In genomic region chr10:267705-268104, GRCh38 we compare ENCODE assay signal across 16 cellular contexts.
"Had no signal": no experiment of that assay in that cellular context is flagged by ENCODE, and none has a peak within 500 bp of the region (broad histone marks: within the 10 kb centered on the region; RNA-seq: fewer than 3 reads in every experiment).

No MANE protein-coding gene starts in this region.

- H3K36me3 ChIP-seq: MG63 had no signal

- DNase-seq: KBM-7, MG63, NCI-H1092, NCI-H1417 treated with DMSO at 0.1 percent for 48 hours, NCI-H1694 treated with DMSO at 0.1 percent for 48 hours, NCI-H2029, NCI-H2081 treated with DMSO at 0.1 percent for 48 hours, NCI-H2171, NCI-H446, NCI-H510A, NCI-H524 treated with DMSO at 0.1 percent for 48 hours, NCI-H774, RPMI8226, SW 1271, T-cell had no signal

- H3K9me3 ChIP-seq: MG63 had no signal

- FAIRE-seq: RCC 7860 had no signal

- H3K4me3 ChIP-seq: MG63 had no signal

- H3K27ac Mint-ChIP-seq: T-cell had no signal

- ATAC-seq: T-cell had no signal

- H3K4me3 Mint-ChIP-seq: T-cell had no signal

- H3K27me3 Mint-ChIP-seq: T-cell had no signal

- H3K27me3 ChIP-seq: MG63 had no signal

- H3K9me3 Mint-ChIP-seq: T-cell had no signal

- H3K36me3 Mint-ChIP-seq: T-cell had no signal
